ENCODE assay signal across 1 cellular context in the genomic region with DNA sequence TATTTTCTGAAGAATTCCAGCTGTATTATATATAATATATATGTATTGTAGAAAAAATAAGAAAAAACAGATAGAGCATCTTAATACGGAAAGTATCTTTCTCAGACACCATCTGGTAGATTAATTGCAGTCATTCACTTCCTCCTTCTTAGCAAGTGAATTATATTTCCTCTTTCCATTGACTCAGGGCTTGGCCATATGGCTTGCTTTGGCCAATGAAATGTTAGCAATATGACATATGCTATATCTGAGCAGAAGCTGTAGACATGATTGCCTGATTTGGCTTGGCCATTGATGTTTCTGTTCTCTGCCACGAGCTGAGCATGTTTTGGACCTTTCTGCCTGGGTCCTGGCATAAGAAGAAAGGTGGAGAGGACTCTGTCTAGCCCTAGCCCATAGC.
TF ChIP-seq lines count a peak whose summit lies in the region.

No MANE protein-coding gene starts in this region.

TF ChIP-seq in K562, 482 proteins besides CTCF, POLR2A, EP300 and RAD21 (continued from another document):
- TF ChIP-seq, protein P1, sequence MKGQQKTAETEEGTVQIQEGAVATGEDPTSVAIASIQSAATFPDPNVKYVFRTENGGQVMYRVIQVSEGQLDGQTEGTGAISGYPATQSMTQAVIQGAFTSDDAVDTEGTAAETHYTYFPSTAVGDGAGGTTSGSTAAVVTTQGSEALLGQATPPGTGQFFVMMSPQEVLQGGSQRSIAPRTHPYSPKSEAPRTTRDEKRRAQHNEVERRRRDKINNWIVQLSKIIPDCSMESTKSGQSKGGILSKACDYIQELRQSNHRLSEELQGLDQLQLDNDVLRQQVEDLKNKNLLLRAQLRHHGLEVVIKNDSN (CRISPR knock-in tag; IDR thresholded peaks at IDR 0.05): peak; percentile 51
- TF ChIP-seq ZNF121 (CRISPR knock-in tag; conservative IDR thresholded peaks at IDR 0.05) (no peak), ATF7 (IDR thresholded peaks at IDR 0.05) (0 out of 2 replicates have a peak, but pooled peaks have one; percentile 14), SPI1 (IDR thresholded peaks at IDR 0.05; ENCODE audit: borderline replicate concordance, low read depth, low read length) (peak; percentile 66; the same call in 1 of the 2 replicates), KAT7 (CRISPR knock-in tag; IDR thresholded peaks at IDR 0.05; ENCODE audit: borderline replicate concordance) (no peak), ZNF584 (CRISPR knock-in tag; IDR thresholded peaks at IDR 0.05; ENCODE audit: low read depth) (no peak)
- TF ChIP-seq, protein P2, sequence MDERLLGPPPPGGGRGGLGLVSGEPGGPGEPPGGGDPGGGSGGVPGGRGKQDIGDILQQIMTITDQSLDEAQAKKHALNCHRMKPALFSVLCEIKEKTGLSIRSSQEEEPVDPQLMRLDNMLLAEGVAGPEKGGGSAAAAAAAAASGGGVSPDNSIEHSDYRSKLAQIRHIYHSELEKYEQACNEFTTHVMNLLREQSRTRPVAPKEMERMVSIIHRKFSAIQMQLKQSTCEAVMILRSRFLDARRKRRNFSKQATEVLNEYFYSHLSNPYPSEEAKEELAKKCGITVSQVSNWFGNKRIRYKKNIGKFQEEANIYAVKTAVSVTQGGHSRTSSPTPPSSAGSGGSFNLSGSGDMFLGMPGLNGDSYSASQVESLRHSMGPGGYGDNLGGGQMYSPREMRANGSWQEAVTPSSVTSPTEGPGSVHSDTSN (CRISPR knock-in tag; IDR thresholded peaks at IDR 0.05; ENCODE audit: low read depth): no peak
- TF ChIP-seq, protein P2 (tag; conservative IDR thresholded peaks at IDR 0.05; ENCODE audit: low read depth): 0 out of 2 replicates have a peak, but pooled peaks have one; percentile 24
- TF ChIP-seq, protein P3, sequence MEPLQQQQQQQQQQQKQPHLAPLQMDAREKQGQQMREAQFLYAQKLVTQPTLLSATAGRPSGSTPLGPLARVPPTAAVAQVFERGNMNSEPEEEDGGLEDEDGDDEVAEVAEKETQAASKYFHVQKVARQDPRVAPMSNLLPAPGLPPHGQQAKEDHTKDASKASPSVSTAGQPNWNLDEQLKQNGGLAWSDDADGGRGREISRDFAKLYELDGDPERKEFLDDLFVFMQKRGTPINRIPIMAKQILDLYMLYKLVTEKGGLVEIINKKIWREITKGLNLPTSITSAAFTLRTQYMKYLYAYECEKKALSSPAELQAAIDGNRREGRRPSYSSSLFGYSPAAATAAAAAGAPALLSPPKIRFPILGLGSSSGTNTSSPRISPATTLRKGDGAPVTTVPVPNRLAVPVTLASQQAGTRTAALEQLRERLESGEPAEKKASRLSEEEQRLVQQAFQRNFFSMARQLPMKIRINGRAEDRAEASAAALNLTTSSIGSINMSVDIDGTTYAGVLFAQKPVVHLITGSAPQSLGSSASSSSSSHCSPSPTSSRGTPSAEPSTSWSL (CRISPR knock-in tag; IDR thresholded peaks at IDR 0.05; ENCODE audit: borderline replicate concordance): no peak
